8 cellular contexts compared by ENCODE assay signal in the genomic region with DNA sequence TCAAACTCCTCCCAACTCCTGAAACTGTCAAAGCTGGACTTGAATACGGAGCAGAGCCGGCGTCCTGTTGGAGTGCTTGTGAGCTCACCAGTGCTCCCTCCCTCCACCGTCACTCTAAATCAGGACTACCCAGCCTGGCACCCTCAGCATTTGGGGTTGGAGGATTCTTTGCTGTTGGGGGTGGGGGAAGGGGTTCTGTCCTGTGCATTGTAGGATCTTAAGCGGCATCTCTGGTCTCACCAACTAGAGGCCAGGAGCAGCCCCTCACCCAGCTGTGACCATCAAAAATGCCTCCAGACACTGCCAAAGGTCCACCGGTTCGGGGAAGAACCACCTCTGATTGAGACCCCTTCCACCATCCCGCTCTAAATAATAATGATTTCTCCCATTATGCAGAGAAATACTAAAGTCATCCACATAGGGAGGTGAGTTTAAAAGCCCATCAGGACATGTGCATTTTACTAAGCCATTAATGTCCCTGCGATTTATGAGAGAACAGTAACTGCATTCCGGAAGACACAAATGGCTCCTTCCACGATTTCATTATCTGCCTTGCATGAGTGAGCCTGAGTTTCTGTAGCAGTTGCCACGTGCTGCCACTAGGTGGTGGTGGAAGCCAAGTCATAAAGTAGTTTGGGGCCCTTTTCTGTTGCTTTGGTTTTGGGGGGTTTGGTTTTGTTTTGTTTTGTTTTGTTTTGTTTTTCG. TPM values are rescaled to one million over a fixed set of nuclear protein-coding genes. Genes with fewer than 3 reads are reported as not detected.
DNase-seq lines count a peak whose midpoint lies in the region; ATAC-seq and TF ChIP-seq lines count a peak whose summit lies in the region.

No MANE protein-coding gene starts in this region.

- H3K36me3 Mint-ChIP-seq in natural killer cell, result peaks cover 13% of the 10 kb centered on the region

- H3K4me3 ChIP-seq in AG04450 (ENCODE audit: low read depth, low read length), result no peak overlapping the region
- H3K4me3 ChIP-seq in NT2/D1 (ENCODE audit: insufficient read length, low read depth), result no peak overlapping the region
- peak overlapping the region; percentile 7 to 41 (median 8) for H3K4me3 ChIP-seq in esophagus muscularis mucosa

- H3K27me3 Mint-ChIP-seq in natural killer cell (ENCODE audit: low read depth in 2 of 2), result peaks cover 7 to 11% of the 10 kb centered on the region in 2 donors

- H3K4me1 ChIP-seq in NT2/D1 (ENCODE audit: insufficient read depth, insufficient read length), result no peaks in the 10 kb centered on the region
- peaks cover 4 to 27% (median 19%) of the 10 kb centered on the region in 4 donors for H3K4me1 ChIP-seq in esophagus muscularis mucosa

- H3K27ac ChIP-seq in AG04450 (ENCODE audit: low read depth, low read length) (no peak overlapping the region), esophagus muscularis mucosa (replicated peaks in 1 of 4) (no peak overlapping the region)

- TF ChIP-seq POLR2A in esophagus muscularis mucosa (IDR thresholded peaks at IDR 0.05; ENCODE audit: low read depth), result no peak

- H3K27ac Mint-ChIP-seq in natural killer cell, result peak overlapping the region in 1 of 2 donors; percentile 44

- TF ChIP-seq CTCF in AG04450 (IDR thresholded peaks at IDR 0.05; ENCODE audit: low read depth, low read length) (peak; percentile 64), esophagus muscularis mucosa (IDR thresholded peaks at IDR 0.05) (peak; percentile 77 to 90 (median 84)), natural killer cell (IDR thresholded peaks at IDR 0.05) (peak; percentile 69)

- peaks cover 0 to 6% of the 10 kb centered on the region in 2 donors for H3K4me1 Mint-ChIP-seq in natural killer cell

- no peaks in the 10 kb centered on the region for H3K9me3 Mint-ChIP-seq in natural killer cell

- 4% methylated on average over 12 of the region's 13 CpGs for WGBS in esophagus muscularis mucosa

- H3K36me3 ChIP-seq in NT2/D1 (ENCODE audit: insufficient read depth, insufficient read length, low read length) (no peaks in the 10 kb centered on the region), esophagus muscularis mucosa (no peaks in the 10 kb centered on the region)

- TF ChIP-seq EP300 in esophagus muscularis mucosa (IDR thresholded peaks at IDR 0.05), result no peak

- ATAC-seq in natural killer cell (peak; percentile 65 to 92 (median 82)), GM21737 (IDR thresholded peaks at IDR 0.05; ENCODE audit: unreplicated experiment) (no peak)

- H3K9ac ChIP-seq in NT2/D1 (ENCODE audit: insufficient read length, low read depth), result peak overlapping the region; percentile 17

- no peak overlapping the region for H3K4me3 Mint-ChIP-seq in natural killer cell

- DNase-seq in AG04450 (ENCODE audit: low read depth, low spot score) (no peak), GM19238 (ENCODE audit: insufficient read length, low spot score) (peak; percentile 21), NT2/D1 (ENCODE audit: low read depth, low spot score) (peak; percentile 50), activated T-cell treated with anti-CD3 and anti-CD28 coated beads for 1 hour (ENCODE audit: low read depth) (peak; percentile 39), esophagus muscularis mucosa (ENCODE audit: extremely low spot score) (no peak), natural killer cell (peak; percentile 50)
- DNase-seq in stimulated activated naive CD4-positive, alpha-beta T cell treated with Interleukin-2 at 50 U/mL for 16 hours (lab: John Stamatoyannopoulos, UW), result peak; percentile 36

- CTCF ChIA-PET in AG04450 (lab: Charles Lee), result interaction anchor here (0.6 to 0.7 kb wide), 2 partner anchors 623 to 1276 kb away, joined by 3 read pairs; no protein-coding TSS in a partner anchor

- POLR2A ChIA-PET in AG04450 (lab: Yijun Ruan, JAX), result no interaction called here

- peaks cover 57% of the 10 kb centered on the region for H3K9me3 ChIP-seq in AG04450 (ENCODE audit: control insufficient read depth, insufficient read depth, low read length)
- peaks cover 13% of the 10 kb centered on the region; the same call in 1 of the 2 replicates for H3K9me3 ChIP-seq in NT2/D1 (ENCODE audit: insufficient read depth, low read length)
- H3K9me3 ChIP-seq in esophagus muscularis mucosa, result no peaks in the 10 kb centered on the region

- intact Hi-C loops in esophagus muscularis mucosa (cut with DNase I), result no loop called here
- intact Hi-C loops in natural killer cell (cut with micrococcal nuclease), result loop anchor here (10.0 kb wide), 1 partner anchor 1051 kb away; a partner anchor contains a TSS

- H3K27me3 ChIP-seq in AG04450 (ENCODE audit: control insufficient read depth, insufficient read depth, low read length) (no peaks in the 10 kb centered on the region), NT2/D1 (ENCODE audit: insufficient read depth, insufficient read length) (peaks cover 33% of the 10 kb centered on the region), esophagus muscularis mucosa (peaks cover 0 to 52% (median 15%) of the 10 kb centered on the region in 4 donors)

RNA-seq across cellular contexts. Expression of a gene that starts 16.1 kb away (rescaled TPM):
- polyA plus RNA-seq in AG04450 (2011; rRNA removed), result not detected in 2 replicates
- not detected in 2 replicates for polyA minus RNA-seq in AG04450 (2011; rRNA and poly(A)+ RNA removed)
- total RNA-seq in esophagus muscularis mucosa, result not detected
- not detected for total RNA-seq in natural killer cell

RNA-seq across cellular contexts. Expression of a gene that starts 41.3 kb away (rescaled TPM):
- polyA plus RNA-seq in AG04450 (2011; rRNA removed), result not detected in 2 replicates
- polyA minus RNA-seq in AG04450 (2011; rRNA and poly(A)+ RNA removed), result not detected in 2 replicates
- total RNA-seq in esophagus muscularis mucosa (not detected), natural killer cell (not detected)

Comparison
In these comparisons a context has a peak if more than half of its experiments do, and no peak if none do; other contexts are left out.
1. DNase-seq: peak in GM19238 (single experiment), NT2/D1 (single experiment), activated T-cell treated with anti-CD3 and anti-CD28 coated beads for 1 hour (single experiment), natural killer cell (single experiment) and stimulated activated naive CD4-positive, alpha-beta T cell treated with Interleukin-2 at 50 U/mL for 16 hours (single experiment); none in AG04450 (single experiment) and esophagus muscularis mucosa (single experiment).
2. H3K4me3 ChIP-seq: peak in esophagus muscularis mucosa (4 of 4); none in AG04450 (single experiment) and NT2/D1 (single experiment).
3. Peak in every context shown above with its lines, with median percentiles within 50 percentile points of each other: CTCF ChIP-seq.